1 cellular context compared by ENCODE assay signal in the genomic region with DNA sequence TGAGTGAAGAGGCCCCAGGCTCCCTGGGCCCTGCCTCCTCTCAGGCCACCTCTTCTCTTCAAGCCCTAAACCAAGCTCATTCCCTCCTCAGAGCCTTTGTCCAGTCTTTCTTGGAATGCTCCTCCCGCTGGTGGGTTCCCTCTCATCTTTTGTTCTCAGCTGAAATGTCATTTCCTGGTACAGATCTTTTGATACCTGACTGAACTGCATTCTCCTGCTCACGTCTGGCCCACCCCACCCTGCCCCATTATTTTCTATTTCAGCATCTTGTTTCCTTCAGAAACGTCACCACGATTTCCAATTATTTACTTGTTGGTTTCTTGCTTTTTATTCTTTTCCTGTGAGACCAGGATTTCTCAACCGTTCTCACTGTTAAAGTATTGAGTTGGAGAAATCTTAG.
TF ChIP-seq lines count a peak whose summit lies in the region.

No MANE protein-coding gene starts in this region.

TF ChIP-seq in WTC11, 78 proteins besides CTCF, POLR2A, EP300 and RAD21 (continued from another document):
- TF ChIP-seq, protein P1, sequence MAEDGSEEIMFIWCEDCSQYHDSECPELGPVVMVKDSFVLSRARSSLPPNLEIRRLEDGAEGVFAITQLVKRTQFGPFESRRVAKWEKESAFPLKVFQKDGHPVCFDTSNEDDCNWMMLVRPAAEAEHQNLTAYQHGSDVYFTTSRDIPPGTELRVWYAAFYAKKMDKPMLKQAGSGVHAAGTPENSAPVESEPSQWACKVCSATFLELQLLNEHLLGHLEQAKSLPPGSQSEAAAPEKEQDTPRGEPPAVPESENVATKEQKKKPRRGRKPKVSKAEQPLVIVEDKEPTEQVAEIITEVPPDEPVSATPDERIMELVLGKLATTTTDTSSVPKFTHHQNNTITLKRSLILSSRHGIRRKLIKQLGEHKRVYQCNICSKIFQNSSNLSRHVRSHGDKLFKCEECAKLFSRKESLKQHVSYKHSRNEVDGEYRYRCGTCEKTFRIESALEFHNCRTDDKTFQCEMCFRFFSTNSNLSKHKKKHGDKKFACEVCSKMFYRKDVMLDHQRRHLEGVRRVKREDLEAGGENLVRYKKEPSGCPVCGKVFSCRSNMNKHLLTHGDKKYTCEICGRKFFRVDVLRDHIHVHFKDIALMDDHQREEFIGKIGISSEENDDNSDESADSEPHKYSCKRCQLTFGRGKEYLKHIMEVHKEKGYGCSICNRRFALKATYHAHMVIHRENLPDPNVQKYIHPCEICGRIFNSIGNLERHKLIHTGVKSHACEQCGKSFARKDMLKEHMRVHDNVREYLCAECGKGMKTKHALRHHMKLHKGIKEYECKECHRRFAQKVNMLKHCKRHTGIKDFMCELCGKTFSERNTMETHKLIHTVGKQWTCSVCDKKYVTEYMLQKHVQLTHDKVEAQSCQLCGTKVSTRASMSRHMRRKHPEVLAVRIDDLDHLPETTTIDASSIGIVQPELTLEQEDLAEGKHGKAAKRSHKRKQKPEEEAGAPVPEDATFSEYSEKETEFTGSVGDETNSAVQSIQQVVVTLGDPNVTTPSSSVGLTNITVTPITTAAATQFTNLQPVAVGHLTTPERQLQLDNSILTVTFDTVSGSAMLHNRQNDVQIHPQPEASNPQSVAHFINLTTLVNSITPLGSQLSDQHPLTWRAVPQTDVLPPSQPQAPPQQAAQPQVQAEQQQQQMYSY (CRISPR knock-in tag; IDR thresholded peaks at IDR 0.05), result no peak
- TF ChIP-seq JUN (CRISPR knock-in tag; IDR thresholded peaks at IDR 0.05) (no peak), FOXK1 (CRISPR knock-in tag; IDR thresholded peaks at IDR 0.05) (no peak), TP53 (CRISPR knock-in tag; IDR thresholded peaks at IDR 0.05) (no peak), GABPB1 (CRISPR knock-in tag; IDR thresholded peaks at IDR 0.05) (no peak), NR2C2 (CRISPR knock-in tag; IDR thresholded peaks at IDR 0.05) (no peak)
- TF ChIP-seq, protein P2, sequence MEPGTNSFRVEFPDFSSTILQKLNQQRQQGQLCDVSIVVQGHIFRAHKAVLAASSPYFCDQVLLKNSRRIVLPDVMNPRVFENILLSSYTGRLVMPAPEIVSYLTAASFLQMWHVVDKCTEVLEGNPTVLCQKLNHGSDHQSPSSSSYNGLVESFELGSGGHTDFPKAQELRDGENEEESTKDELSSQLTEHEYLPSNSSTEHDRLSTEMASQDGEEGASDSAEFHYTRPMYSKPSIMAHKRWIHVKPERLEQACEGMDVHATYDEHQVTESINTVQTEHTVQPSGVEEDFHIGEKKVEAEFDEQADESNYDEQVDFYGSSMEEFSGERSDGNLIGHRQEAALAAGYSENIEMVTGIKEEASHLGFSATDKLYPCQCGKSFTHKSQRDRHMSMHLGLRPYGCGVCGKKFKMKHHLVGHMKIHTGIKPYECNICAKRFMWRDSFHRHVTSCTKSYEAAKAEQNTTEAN (CRISPR knock-in tag; IDR thresholded peaks at IDR 0.05), result no peak
- TF ChIP-seq, protein P3, sequence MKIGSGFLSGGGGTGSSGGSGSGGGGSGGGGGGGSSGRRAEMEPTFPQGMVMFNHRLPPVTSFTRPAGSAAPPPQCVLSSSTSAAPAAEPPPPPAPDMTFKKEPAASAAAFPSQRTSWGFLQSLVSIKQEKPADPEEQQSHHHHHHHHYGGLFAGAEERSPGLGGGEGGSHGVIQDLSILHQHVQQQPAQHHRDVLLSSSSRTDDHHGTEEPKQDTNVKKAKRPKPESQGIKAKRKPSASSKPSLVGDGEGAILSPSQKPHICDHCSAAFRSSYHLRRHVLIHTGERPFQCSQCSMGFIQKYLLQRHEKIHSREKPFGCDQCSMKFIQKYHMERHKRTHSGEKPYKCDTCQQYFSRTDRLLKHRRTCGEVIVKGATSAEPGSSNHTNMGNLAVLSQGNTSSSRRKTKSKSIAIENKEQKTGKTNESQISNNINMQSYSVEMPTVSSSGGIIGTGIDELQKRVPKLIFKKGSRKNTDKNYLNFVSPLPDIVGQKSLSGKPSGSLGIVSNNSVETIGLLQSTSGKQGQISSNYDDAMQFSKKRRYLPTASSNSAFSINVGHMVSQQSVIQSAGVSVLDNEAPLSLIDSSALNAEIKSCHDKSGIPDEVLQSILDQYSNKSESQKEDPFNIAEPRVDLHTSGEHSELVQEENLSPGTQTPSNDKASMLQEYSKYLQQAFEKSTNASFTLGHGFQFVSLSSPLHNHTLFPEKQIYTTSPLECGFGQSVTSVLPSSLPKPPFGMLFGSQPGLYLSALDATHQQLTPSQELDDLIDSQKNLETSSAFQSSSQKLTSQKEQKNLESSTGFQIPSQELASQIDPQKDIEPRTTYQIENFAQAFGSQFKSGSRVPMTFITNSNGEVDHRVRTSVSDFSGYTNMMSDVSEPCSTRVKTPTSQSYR (CRISPR knock-in tag; IDR thresholded peaks at IDR 0.05), result no peak
- TF ChIP-seq, protein P4, sequence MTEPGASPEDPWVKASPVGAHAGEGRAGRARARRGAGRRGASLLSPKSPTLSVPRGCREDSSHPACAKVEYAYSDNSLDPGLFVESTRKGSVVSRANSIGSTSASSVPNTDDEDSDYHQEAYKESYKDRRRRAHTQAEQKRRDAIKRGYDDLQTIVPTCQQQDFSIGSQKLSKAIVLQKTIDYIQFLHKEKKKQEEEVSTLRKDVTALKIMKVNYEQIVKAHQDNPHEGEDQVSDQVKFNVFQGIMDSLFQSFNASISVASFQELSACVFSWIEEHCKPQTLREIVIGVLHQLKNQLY (CRISPR knock-in tag; IDR thresholded peaks at IDR 0.05), result no peak
